9 cellular contexts compared by ENCODE assay signal in genomic region chr6:134436950-134437349, GRCh38.
DNase-seq lines count a peak whose midpoint lies in the region; ATAC-seq and TF ChIP-seq lines count a peak whose summit lies in the region.
"Had no signal": no experiment of that assay in that cellular context is flagged by ENCODE, and none has a peak within 500 bp of the region (broad histone marks: within the 10 kb centered on the region; RNA-seq: fewer than 3 reads in every experiment).

No MANE protein-coding gene starts in this region.

- H2BK120ac ChIP-seq in mesenchymal stem cell (ENCODE audit: low read depth, low read length) = no peak overlapping the region

- H3K4me1 ChIP-seq in adrenal gland (replicated peaks in 1 of 2) (peaks cover 0 to 7% of the 10 kb centered on the region in 2 donors), mesenchymal stem cell (ENCODE audit: control insufficient read depth, insufficient read depth, low read depth, low read length) (peaks cover 2% of the 10 kb centered on the region)

- H3K18ac ChIP-seq in mesenchymal stem cell (ENCODE audit: low read depth in 1 of 2, low read length in 2 of 2) = no peak overlapping the region

- H3K4me3 ChIP-seq in adrenal gland = no peak overlapping the region
- peak overlapping the region in 1 of 2 experiments; percentile 28 for H3K4me3 ChIP-seq in mesenchymal stem cell (ENCODE audit: insufficient read depth in 1 of 2, low read depth in 1 of 2, low read length in 2 of 2)

- no peak overlapping the region for H2BK12ac ChIP-seq in mesenchymal stem cell (ENCODE audit: low read length in 2 of 2)

- no peaks in the 10 kb centered on the region for H3K79me1 ChIP-seq in mesenchymal stem cell (replicated peaks; ENCODE audit: low read length, poor library complexity, severe bottlenecking)

- TF ChIP-seq POLR2A in adrenal gland (IDR thresholded peaks at IDR 0.05) = no peak

- no peaks in the 10 kb centered on the region for H3K27me3 ChIP-seq in adrenal gland
- H3K27me3 ChIP-seq in mesenchymal stem cell (ENCODE audit: control insufficient read depth in 1 of 2, insufficient read depth in 1 of 2, low read length in 2 of 2) = no peaks in the 10 kb centered on the region

- H3K23ac ChIP-seq in mesenchymal stem cell (ENCODE audit: low read length in 2 of 2) = no peak overlapping the region

- H2AK5ac ChIP-seq in mesenchymal stem cell (ENCODE audit: low read length, severe bottlenecking) = no peak overlapping the region

- no peak overlapping the region for H4K91ac ChIP-seq in mesenchymal stem cell (ENCODE audit: low read length)

- H3K9me3 ChIP-seq in adrenal gland (replicated peaks in 1 of 3) = no peaks in the 10 kb centered on the region
- H3K9me3 ChIP-seq in mesenchymal stem cell (ENCODE audit: control insufficient read depth, low read length) = no peaks in the 10 kb centered on the region

- H3K14ac ChIP-seq in mesenchymal stem cell (ENCODE audit: low read length in 2 of 2) = no peak overlapping the region

- H2BK5ac ChIP-seq in mesenchymal stem cell (ENCODE audit: low read depth, low read length, poor library complexity, severe bottlenecking) = no peak overlapping the region

- H2AFZ ChIP-seq in mesenchymal stem cell (ENCODE audit: low read depth, low read length) = no peak overlapping the region

- H2BK15ac ChIP-seq in mesenchymal stem cell (ENCODE audit: low read depth, poor library complexity, severe bottlenecking) = no peak overlapping the region

- H3K36me3 ChIP-seq in adrenal gland (replicated peaks in 1 of 2) (no peaks in the 10 kb centered on the region), mesenchymal stem cell (ENCODE audit: control insufficient read depth in 1 of 2, insufficient read depth in 2 of 2, low read depth in 1 of 2, low read length in 2 of 2) (no peaks in the 10 kb centered on the region)

- no peak overlapping the region for H3K4me2 ChIP-seq in mesenchymal stem cell (ENCODE audit: low read length, poor library complexity, severe bottlenecking)

- no peak overlapping the region for H3K4ac ChIP-seq in mesenchymal stem cell (ENCODE audit: low read depth in 1 of 2, low read length in 2 of 2)

- no peak for TF ChIP-seq CTCF in adrenal gland (IDR thresholded peaks at IDR 0.05)

- H3K9ac ChIP-seq in mesenchymal stem cell (ENCODE audit: low read length) = peak overlapping the region; percentile 87

- WGBS in adrenal gland, 4 donors = 54 to 82% (median 66%) methylated on average over 1 of the region's 1 CpG
- WGBS in mesenchymal stem cell = 100% methylated on average over 1 of the region's 1 CpG

- H3K27ac ChIP-seq in adrenal gland = peak overlapping the region in 3 of 5 donors; percentile 27 to 83 (median 62)
- H3K27ac ChIP-seq in mesenchymal stem cell (ENCODE audit: low read length, poor library complexity, severe bottlenecking) = no peak overlapping the region

- no peak overlapping the region for H4K8ac ChIP-seq in mesenchymal stem cell (ENCODE audit: low read length)

- peak; percentile 30 for ATAC-seq in HG02852 (IDR thresholded peaks at IDR 0.05; ENCODE audit: unreplicated experiment)
- no peak for ATAC-seq in HG03354 (IDR thresholded peaks at IDR 0.05; ENCODE audit: poor library complexity, severe bottlenecking, unreplicated experiment)
- ATAC-seq in HG03565 (IDR thresholded peaks at IDR 0.05; ENCODE audit: unreplicated experiment) = no peak
- no peak for ATAC-seq in GM21447 (IDR thresholded peaks at IDR 0.05; ENCODE audit: unreplicated experiment)

- intact Hi-C loops in adrenal gland (cut with DNase I) = no loop called here

- DNase-seq in CD1c-positive myeloid dendritic cell (ENCODE audit: extremely low spot score) = peak; percentile 87
- no peak for DNase-seq in adrenal gland
- peak; percentile 67 for DNase-seq in mesenchymal stem cell
- no peak for DNase-seq in NCI-H446 (lab: John Stamatoyannopoulos, UW)
- DNase-seq: cerebellar nuclear complex had no signal

Comparison
In these comparisons a context has a peak if more than half of its experiments do, and no peak if none do; other contexts are left out.
1. DNase-seq: peak in CD1c-positive myeloid dendritic cell (single experiment) and mesenchymal stem cell (single experiment); none in adrenal gland (0 of 7) and NCI-H446 (0 of 2).